In the genomic region with DNA sequence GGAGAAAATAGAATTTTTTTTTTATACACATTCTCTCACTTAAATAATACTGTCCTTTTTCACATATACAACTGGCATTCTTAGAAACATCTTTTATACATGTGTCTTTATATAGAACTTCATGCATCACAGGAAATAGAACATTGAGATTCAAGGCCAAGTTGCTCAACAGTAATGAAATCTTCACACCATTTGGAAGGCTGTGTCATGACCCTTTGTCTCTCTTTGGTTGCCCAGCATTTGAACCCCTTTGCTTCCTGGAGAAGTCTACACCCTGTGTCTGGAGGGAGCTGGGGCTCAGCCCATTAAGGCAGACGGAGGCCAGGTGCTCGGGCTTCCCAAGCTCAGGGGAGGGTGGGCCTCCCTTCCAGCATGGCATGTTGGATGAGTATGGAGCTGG, we compare ENCODE assay signal across 19 cellular contexts. TPM values are rescaled to one million over a fixed set of nuclear protein-coding genes. Genes with fewer than 3 reads are reported as not detected.
A peak's percentile ranks its signal among the peaks of the same experiment; 100 is the strongest.
DNase-seq lines count a peak whose midpoint lies in the region; ATAC-seq and TF ChIP-seq lines count a peak whose summit lies in the region.
"Had no signal": no experiment of that assay in that cellular context is flagged by ENCODE, and none has a peak within 500 bp of the region (broad histone marks: within the 10 kb centered on the region; RNA-seq: fewer than 3 reads in every experiment).

No MANE protein-coding gene starts in this region.

- H3K4me3 Mint-ChIP-seq in activated T-helper 2 cell treated with anti-CD3 and anti-CD28 coated beads, Interferon-gamma antibody, Interleukin-2, Interleukin-4, amounts not matched to agents 10 μg/mL and 5 μg/mL and 100 μg/mL, durations not matched to agents 14 hours and 24 hours and 36 hours (ENCODE audit: low read depth) = no peak overlapping the region
- H3K4me3 Mint-ChIP-seq: B cell; CD8-positive, alpha-beta T cell; H9 had no signal

- no peaks in the 10 kb centered on the region for H3K36me3 Mint-ChIP-seq in activated T-helper 2 cell treated with anti-CD3 and anti-CD28 coated beads, Interferon-gamma antibody, Interleukin-2, Interleukin-4, amounts not matched to agents 10 μg/mL and 5 μg/mL and 100 μg/mL, durations not matched to agents 14 hours and 24 hours and 36 hours (ENCODE audit: low read depth)

- no peaks in the 10 kb centered on the region for H3K4me1 Mint-ChIP-seq in activated T-helper 2 cell treated with anti-CD3 and anti-CD28 coated beads, Interferon-gamma antibody, Interleukin-2, Interleukin-4, amounts not matched to agents 10 μg/mL and 5 μg/mL and 100 μg/mL, durations not matched to agents 14 hours and 24 hours and 36 hours (ENCODE audit: low read depth)
- H3K4me1 Mint-ChIP-seq: H9 had no signal

- ATAC-seq in gastrocnemius medialis (no peak), HG03135 (IDR thresholded peaks at IDR 0.05; ENCODE audit: unreplicated experiment) (no peak)
- ATAC-seq: CD8-positive, alpha-beta T cell; GM12878; HepG2 had no signal

- H3K79me2 ChIP-seq in SU-DHL-6 (ENCODE audit: insufficient read depth, low read length) = no peaks in the 10 kb centered on the region

- H3K36me3 ChIP-seq in SU-DHL-6 (ENCODE audit: low read length) (no peaks in the 10 kb centered on the region), gastrocnemius medialis (no peaks in the 10 kb centered on the region)
- H3K36me3 ChIP-seq: BLaER1 treated with 17β-estradiol and CSF1 and Interleukin-3, amounts not matched to agents 10 nM and 100 nM had no signal

- H4K20me1 ChIP-seq in SU-DHL-6 (ENCODE audit: low read depth, low read length) = no peaks in the 10 kb centered on the region
- H4K20me1 ChIP-seq: BLaER1 treated with 17β-estradiol and CSF1 and Interleukin-3, amounts not matched to agents 10 nM and 100 nM had no signal

- no peak overlapping the region for H2AFZ ChIP-seq in SU-DHL-6 (ENCODE audit: low read depth, low read length, severe bottlenecking)

- intact Hi-C loops in activated T-helper 2 cell treated with anti-CD3 and anti-CD28 coated beads, Interferon-gamma antibody, Interleukin-2, Interleukin-4, amounts not matched to agents 10 μg/mL and 5 μg/mL and 100 μg/mL, durations not matched to agents 14 hours and 24 hours and 36 hours (cut with micrococcal nuclease) = no loop called here
- intact Hi-C loops in gastrocnemius medialis (cut with DNase I; ENCODE audit: low total_unique reads) = no loop called here

- TF ChIP-seq CTCF in SU-DHL-6 (IDR thresholded peaks at IDR 0.05; ENCODE audit: insufficient read depth, low read length, poor library complexity, severe bottlenecking) (no peak), choroid plexus epithelial cell (conservative IDR thresholded peaks at IDR 0.05; ENCODE audit: low read depth, low read length) (no peak), foreskin fibroblast (IDR thresholded peaks at IDR 0.05; ENCODE audit: low read depth, low read length) (no peak), gastrocnemius medialis (IDR thresholded peaks at IDR 0.05 in 4 of 5, conservative IDR thresholded peaks at IDR 0.05 in 1 of 5) (no peak)

- no peak overlapping the region for H3K4me3 ChIP-seq in SU-DHL-6 (ENCODE audit: insufficient read depth, low read length, poor library complexity, severe bottlenecking)
- H3K4me3 ChIP-seq in choroid plexus epithelial cell (ENCODE audit: low read depth, low read length) = no peak overlapping the region
- H3K4me3 ChIP-seq in foreskin fibroblast (ENCODE audit: low read depth in 1 of 2, low read length in 2 of 2) = no peak overlapping the region
- H3K4me3 ChIP-seq in skeletal muscle cell (ENCODE audit: low read depth, low read length) = no peak overlapping the region
- no peak overlapping the region for H3K4me3 ChIP-seq in gastrocnemius medialis
- H3K4me3 ChIP-seq: BLaER1 treated with 17β-estradiol and CSF1 and Interleukin-3, amounts not matched to agents 10 nM and 100 nM; GM12878 had no signal

- H3F3A ChIP-seq in SU-DHL-6 (ENCODE audit: insufficient read depth) = peaks cover 8% of the 10 kb centered on the region

- TF ChIP-seq POLR2A in gastrocnemius medialis (IDR thresholded peaks at IDR 0.05) = no peak

- in situ Hi-C loops in gastrocnemius medialis (cut with MboI; ENCODE audit: low sequenced_read_pairs in 4 of 4) = loop anchor here in 3 of 4 donors (25.0 kb wide), 1 partner anchor 496 kb away; a partner anchor contains a TSS

- H3K27ac Mint-ChIP-seq in activated T-helper 2 cell treated with anti-CD3 and anti-CD28 coated beads, Interferon-gamma antibody, Interleukin-2, Interleukin-4, amounts not matched to agents 10 μg/mL and 5 μg/mL and 100 μg/mL, durations not matched to agents 14 hours and 24 hours and 36 hours = no peak overlapping the region
- H3K27ac Mint-ChIP-seq: B cell; CD8-positive, alpha-beta T cell; H9 had no signal

- no peaks in the 10 kb centered on the region for H3K9me3 Mint-ChIP-seq in activated T-helper 2 cell treated with anti-CD3 and anti-CD28 coated beads, Interferon-gamma antibody, Interleukin-2, Interleukin-4, amounts not matched to agents 10 μg/mL and 5 μg/mL and 100 μg/mL, durations not matched to agents 14 hours and 24 hours and 36 hours
- H3K9me3 Mint-ChIP-seq: CD8-positive, alpha-beta T cell; H9 had no signal

- no peaks in the 10 kb centered on the region for H3K27me3 Mint-ChIP-seq in activated T-helper 2 cell treated with anti-CD3 and anti-CD28 coated beads, Interferon-gamma antibody, Interleukin-2, Interleukin-4, amounts not matched to agents 10 μg/mL and 5 μg/mL and 100 μg/mL, durations not matched to agents 14 hours and 24 hours and 36 hours (ENCODE audit: low read depth)
- H3K27me3 Mint-ChIP-seq: B cell had no signal

- no peaks in the 10 kb centered on the region for H3K9me3 ChIP-seq in SU-DHL-6 (ENCODE audit: insufficient read depth, low read length)
- no peaks in the 10 kb centered on the region for H3K9me3 ChIP-seq in gastrocnemius medialis
- H3K9me3 ChIP-seq: BLaER1 treated with 17β-estradiol and CSF1 and Interleukin-3, amounts not matched to agents 10 nM and 100 nM had no signal

- H3K9ac ChIP-seq in SU-DHL-6 (ENCODE audit: low read length) = no peak overlapping the region
- H3K9ac ChIP-seq: BLaER1 treated with 17β-estradiol and CSF1 and Interleukin-3, amounts not matched to agents 10 nM and 100 nM had no signal

- peak overlapping the region; percentile 40 for H3K4me2 ChIP-seq in SU-DHL-6 (ENCODE audit: low read depth, low read length, poor library complexity, severe bottlenecking)
- H3K4me2 ChIP-seq: BLaER1 treated with 17β-estradiol and CSF1 and Interleukin-3, amounts not matched to agents 10 nM and 100 nM had no signal

- H3K9me2 ChIP-seq in SU-DHL-6 (replicated peaks; ENCODE audit: insufficient read depth, low read length) = no peaks in the 10 kb centered on the region

- H3K27ac ChIP-seq in SU-DHL-6 (ENCODE audit: low read depth, low read length) (no peak overlapping the region), gastrocnemius medialis (no peak overlapping the region)
- H3K27ac ChIP-seq: BLaER1 treated with 17β-estradiol and CSF1 and Interleukin-3, amounts not matched to agents 10 nM and 100 nM had no signal

- no peaks in the 10 kb centered on the region for H3K4me1 ChIP-seq in gastrocnemius medialis
- H3K4me1 ChIP-seq: BLaER1 treated with 17β-estradiol and CSF1 and Interleukin-3, amounts not matched to agents 10 nM and 100 nM had no signal

- DNase-seq in choroid plexus epithelial cell (ENCODE audit: low read depth) = peak; percentile 83
- peak; percentile 52 to 65 for DNase-seq in foreskin fibroblast
- peak; percentile 52 for DNase-seq in skeletal muscle cell (ENCODE audit: low read depth)
- DNase-seq in activated T-helper 2 cell treated with anti-CD3 and anti-CD28 coated beads, Interferon-gamma antibody, Interleukin-2, Interleukin-4, amounts not matched to agents 10 μg/mL and 5 μg/mL and 100 μg/mL, durations not matched to agents 14 hours and 24 hours and 36 hours (ENCODE audit: low spot score) = no peak
- no peak for DNase-seq in NCI-H146 treated with DMSO at 0.1 percent for 48 hours (lab: John Stamatoyannopoulos, UW; ENCODE audit: unreplicated experiment)
- no peak for DNase-seq in gastrocnemius medialis
- DNase-seq: Calu3; CD8-positive, alpha-beta T cell; DMS 273 treated with DMSO at 0.1 percent for 48 hours; DMS53; DND-41; EL; H9 had no signal

- H3K27me3 ChIP-seq in SU-DHL-6 (ENCODE audit: low read length) = no peaks in the 10 kb centered on the region
- no peaks in the 10 kb centered on the region for H3K27me3 ChIP-seq in gastrocnemius medialis
- H3K27me3 ChIP-seq: BLaER1 treated with 17β-estradiol and CSF1 and Interleukin-3, amounts not matched to agents 10 nM and 100 nM had no signal

RNA-seq across cellular contexts. Expression of a gene that starts 41.1 kb away (rescaled TPM):
- total RNA-seq in activated T-helper 2 cell treated with anti-CD3 and anti-CD28 coated beads, Interferon-gamma antibody, Interleukin-2, Interleukin-4, amounts not matched to agents 10 μg/mL and 5 μg/mL and 100 μg/mL, durations not matched to agents 14 hours and 24 hours and 36 hours = 4.3 and 4.7 TPM in 2 replicates
- total RNA-seq in gastrocnemius medialis = 1 to 10 TPM; 2.4 to 4.8 (median 3.6) TPM

Comparison
In these comparisons a context has a peak if more than half of its experiments do, and no peak if none do; other contexts are left out.
1. DNase-seq: peak in choroid plexus epithelial cell (single experiment), foreskin fibroblast (2 of 2) and skeletal muscle cell (single experiment); none in activated T-helper 2 cell treated with anti-CD3 and anti-CD28 coated beads, Interferon-gamma antibody, Interleukin-2, Interleukin-4, amounts not matched to agents 10 μg/mL and 5 μg/mL and 100 μg/mL, durations not matched to agents 14 hours and 24 hours and 36 hours (single experiment), NCI-H146 treated with DMSO at 0.1 percent for 48 hours (single experiment) and gastrocnemius medialis (0 of 2).